Comparison of ENCODE assay signal across 8 cellular contexts in the genomic region with DNA sequence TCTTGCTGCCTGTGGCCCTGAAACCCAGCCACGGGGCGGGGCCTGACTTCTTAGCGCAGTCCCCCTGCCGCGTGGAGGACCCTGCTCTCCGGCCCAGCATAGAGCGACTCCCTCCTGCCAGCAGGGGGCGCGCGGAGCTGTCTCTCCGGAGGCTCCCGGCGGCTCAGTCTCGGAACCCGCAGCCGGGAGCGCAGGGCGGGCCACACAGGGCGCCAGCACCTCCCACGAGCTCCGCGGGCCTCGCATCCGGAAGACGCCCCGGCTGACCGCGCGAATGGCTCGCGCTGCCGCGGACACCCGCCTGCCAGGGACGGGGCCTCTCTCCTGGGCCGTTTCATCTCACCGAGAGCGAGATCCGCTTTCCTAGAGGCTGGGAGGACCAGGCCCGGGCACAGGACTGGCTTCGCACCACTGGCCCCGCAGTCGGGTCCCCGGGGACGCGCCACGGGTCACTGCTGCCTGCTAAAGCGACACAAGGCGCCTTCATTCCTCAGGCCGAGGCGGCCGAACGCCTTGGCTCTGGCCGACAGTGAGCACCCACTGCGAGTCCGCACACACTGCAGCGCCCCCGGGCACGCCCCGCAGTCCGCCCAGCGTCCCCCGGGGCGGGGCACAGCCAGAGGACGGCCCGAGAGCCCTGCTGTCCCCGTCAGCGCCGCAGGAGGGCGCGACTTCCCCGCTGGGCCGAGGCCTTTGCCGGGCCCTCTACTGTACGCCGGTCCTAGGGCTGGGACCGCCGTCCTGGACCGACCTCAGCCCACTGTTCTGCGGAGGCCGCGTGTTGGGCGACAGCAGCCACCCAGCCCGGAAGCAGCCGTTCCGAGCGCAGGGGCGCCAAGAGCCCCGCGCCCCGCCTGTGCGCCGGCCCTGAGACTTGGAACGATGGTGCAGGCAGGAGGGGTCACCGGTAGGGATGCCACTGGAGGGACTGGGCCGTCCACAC. TPM values are rescaled to one million over a fixed set of nuclear protein-coding genes. Genes with fewer than 3 reads are reported as not detected.
DNase-seq lines count a peak whose midpoint lies in the region; TF ChIP-seq lines count a peak whose summit lies in the region.

No MANE protein-coding gene starts in this region.

- TF ChIP-seq EP300 in suprapubic skin (IDR thresholded peaks at IDR 0.05) = no peak

- peak overlapping the region; percentile 92 for H3K27ac ChIP-seq in suprapubic skin

- peak overlapping the region; percentile 80 for H3K4me3 ChIP-seq in suprapubic skin

- no peak for TF ChIP-seq POLR2A in suprapubic skin (IDR thresholded peaks at IDR 0.05)

- peaks cover 18% of the 10 kb centered on the region for H3K4me1 ChIP-seq in suprapubic skin

- no peaks in the 10 kb centered on the region for H3K36me3 ChIP-seq in suprapubic skin

- no peaks in the 10 kb centered on the region for H3K9me3 ChIP-seq in suprapubic skin

- WGBS in suprapubic skin = 0% methylated on average over 28 of the region's 96 CpGs

- no peaks in the 10 kb centered on the region for H3K27me3 ChIP-seq in suprapubic skin

- TF ChIP-seq CTCF in suprapubic skin (IDR thresholded peaks at IDR 0.05) = peak; percentile 75 to 93

- peak; percentile 35 for DNase-seq in GF-D8 (lab: John Stamatoyannopoulos, UW)
- peak; percentile 74 for DNase-seq in GOT3 (lab: John Stamatoyannopoulos, UW)
- DNase-seq in LHCN-M2 (ENCODE audit: low read depth) = peak; percentile 60
- DNase-seq in SHP77 treated with DMSO at 0.1 percent for 48 hours (lab: John Stamatoyannopoulos, UW) = peak; percentile 43
- peak; percentile 77 to 94 (median 86) for DNase-seq in activated naive CD4-positive, alpha-beta T cell (lab: John Stamatoyannopoulos, UW)
- DNase-seq in germinal center (ENCODE audit: low spot score) = peak; percentile 85
- peak; percentile 79 for DNase-seq in occipital lobe (lab: John Stamatoyannopoulos, UW)
- peak; percentile 92 for DNase-seq in suprapubic skin (ENCODE audit: low spot score in 2 of 2)

RNA-seq across cellular contexts. Expression of gene ARHGEF4, which starts 39.0 kb away (rescaled TPM):
- total RNA-seq in LHCN-M2 (2014; rRNA removed) = 0.23 TPM in 1 of 2 replicates, not detected in the other
- polyA plus RNA-seq in LHCN-M2 (2012) = 0.67 TPM
- 38.7 TPM for total RNA-seq in occipital lobe
- 100 to 1,000 TPM; 108 to 378 (median 134) TPM for total RNA-seq in suprapubic skin

RNA-seq across cellular contexts. Expression of gene AMER3, which starts 42.4 kb away (rescaled TPM):
- total RNA-seq in LHCN-M2 (2014; rRNA removed) (not detected in 2 replicates), occipital lobe (32.8 TPM), suprapubic skin (not detected)
- not detected for polyA plus RNA-seq in LHCN-M2 (2012)

Comparison
In these comparisons a context has a peak if more than half of its experiments do, and no peak if none do; other contexts are left out.
1. Peak in every context shown above with its lines: DNase-seq, H3K4me3 ChIP-seq and H3K27ac ChIP-seq.
2. DNase-seq: peak in every context shown above with its lines; median percentile 92 in suprapubic skin; 86 in activated naive CD4-positive, alpha-beta T cell; 85 in germinal center; 79 in occipital lobe; 74 in GOT3; 60 in LHCN-M2; 43 in SHP77 treated with DMSO at 0.1 percent for 48 hours; 35 in GF-D8.
3. RNA of gene ARHGEF4, which starts 39.0 kb away (total RNA-seq): 108 to 378 TPM in suprapubic skin and 38.7 TPM in occipital lobe (single experiment); 0.23 TPM in LHCN-M2; every median in the first group is over 10 times any median in the second.
4. RNA of gene AMER3, which starts 42.4 kb away (total RNA-seq): 32.8 TPM in occipital lobe (single experiment); not detected in LHCN-M2 and not detected in suprapubic skin; every median in the first group is over 10 times any median in the second.